In genomic region chr19:46433470-46433869, GRCh38 we compare ENCODE assay signal across 10 cellular contexts. TPM values are rescaled to one million over a fixed set of nuclear protein-coding genes. Genes with fewer than 3 reads are reported as not detected.
"Had no signal": no experiment of that assay in that cellular context is flagged by ENCODE, and none has a peak within 500 bp of the region (broad histone marks: within the 10 kb centered on the region; RNA-seq: fewer than 3 reads in every experiment).

No MANE protein-coding gene starts in this region.

RNA-seq across cellular contexts. Expression of gene PNMA8C, which starts 4.7 kb away (rescaled TPM):
- total RNA-seq: dermis blood vessel endothelial cell, dermis microvascular lymphatic vessel endothelial cell, endothelial cell of umbilical vein, epithelial cell of proximal tubule, esophagus mucosa, esophagus squamous epithelium, foreskin keratinocyte, gastrocnemius medialis, glomerular endothelial cell had no signal
- polyA plus RNA-seq: endothelial cell of umbilical vein, esophagus, foreskin keratinocyte had no signal
